ENCODE assay signal across 8 cellular contexts in genomic region chr1:236604218-236605029, GRCh38. TPM values are rescaled to one million over a fixed set of nuclear protein-coding genes. Genes with fewer than 3 reads are reported as not detected.
DNase-seq lines count a peak whose midpoint lies in the region; ATAC-seq and TF ChIP-seq lines count a peak whose summit lies in the region.

TSS of gene HEATR1 (minus strand) at chr1:236604516. CDS start at chr1:236604095, 421 bp downstream.

- H3K4me3 ChIP-seq in ascending aorta (peak within 1 kb of the TSS; percentile 73 to 79), right cardiac atrium (ENCODE audit: low read length) (peak within 1 kb of the TSS; percentile 99), uterus (peak within 1 kb of the TSS; percentile 79 to 89)

- DNase-seq in NCI-H187 treated with DMSO at 0.1 percent for 48 hours (lab: John Stamatoyannopoulos, UW) (peak; percentile 14), ascending aorta (ENCODE audit: low spot score in 2 of 2) (peak; percentile 62 to 96), right cardiac atrium (peak; percentile 95 to 97 (median 97)), pulmonary artery endothelial cell (ENCODE audit: low read depth, low spot score) (peak; percentile 88), uterus (peak; percentile 91 to 93)

- no peaks in the 10 kb centered on the region for H3K27me3 ChIP-seq in ascending aorta
- no peaks in the 10 kb centered on the region for H3K27me3 ChIP-seq in right cardiac atrium (ENCODE audit: control insufficient read depth, insufficient read depth)
- H3K27me3 ChIP-seq in uterus = no peaks in the 10 kb centered on the region

- H3K9me3 ChIP-seq in ascending aorta (no peaks in the 10 kb centered on the region), right cardiac atrium (ENCODE audit: control insufficient read depth, low read length) (no peaks in the 10 kb centered on the region), uterus (no peaks in the 10 kb centered on the region)

- intact Hi-C loops in T-helper 2 cell treated with Interferon-gamma antibody and Interleukin-4, amounts not matched to agents 100 ng/mL and 5 ng/mL, for 36 hours (cut with micrococcal nuclease) = loop anchor here (1.0 to 10.0 kb wide), 8 partner anchors 80 to 780 kb away; partner anchors contain the start of genes EDARADD and MTR
- intact Hi-C loops in ascending aorta (cut with DNase I) (loop anchor here (1.0 to 10.0 kb wide), 6 partner anchors 68 to 780 kb away; partner anchors contain the start of genes ACTN2, ERO1B and MTR), right cardiac atrium (cut with DNase I) (loop anchor here in 2 of 4 donors (10.0 kb wide), 1 partner anchor 170 kb away; no protein-coding TSS in a partner anchor), uterus (cut with DNase I; ENCODE audit: low total_unique reads) (no loop called here)

- no peak for TF ChIP-seq CTCF in ascending aorta (IDR thresholded peaks at IDR 0.05)
- TF ChIP-seq CTCF in uterus (IDR thresholded peaks at IDR 0.05) = peak in 1 of 4 experiments; percentile 8

- TF ChIP-seq POLR2A in uterus (IDR thresholded peaks at IDR 0.05) = peak; percentile 10 to 48

- H3K36me3 ChIP-seq in ascending aorta (peaks cover 0 to 7% of the 10 kb centered on the region in 2 donors), uterus (no peaks in the 10 kb centered on the region)

- ATAC-seq in GM18499 (IDR thresholded peaks at IDR 0.05; ENCODE audit: insufficient read depth, unreplicated experiment) = peak; percentile 88
- peak; percentile 98 for ATAC-seq in HG02943 (IDR thresholded peaks at IDR 0.05; ENCODE audit: low read depth, unreplicated experiment)
- peak; percentile 98 for ATAC-seq in right cardiac atrium

- H3K27ac ChIP-seq in ascending aorta = peak within 1 kb of the TSS; percentile 83
- peak within 1 kb of the TSS; percentile 92 for H3K27ac ChIP-seq in right cardiac atrium (ENCODE audit: low read length)
- H3K27ac ChIP-seq in uterus = peak within 1 kb of the TSS; percentile 82 to 83

- 1% methylated on average over 48 of the region's 48 CpGs for WGBS in right cardiac atrium

- H3K4me1 ChIP-seq in ascending aorta (peaks cover 3 to 8% of the 10 kb centered on the region in 2 donors), right cardiac atrium (ENCODE audit: control insufficient read depth, insufficient read depth, low read length) (no peaks in the 10 kb centered on the region), uterus (peaks cover 0 to 6% of the 10 kb centered on the region in 2 donors)

RNA-seq across cellular contexts. Expression of gene HEATR1, which starts in this region (rescaled TPM):
- total RNA-seq in T-helper 2 cell treated with Interferon-gamma antibody and Interleukin-4, amounts not matched to agents 100 ng/mL and 5 ng/mL, for 36 hours = 49.2 and 51.7 TPM in 2 replicates
- total RNA-seq in ascending aorta (14.2 TPM), right cardiac atrium (10 to 100 TPM; 11.2 to 12.8 (median 12.2) TPM), pulmonary artery endothelial cell (42.9 and 64.4 TPM in 2 replicates), uterus (10 to 100 TPM; 11.5 to 58.8 (median 27.1) TPM)
- polyA plus RNA-seq in right cardiac atrium = 3.2 TPM

Comparison
In these comparisons a context has a peak if more than half of its experiments do, and no peak if none do; other contexts are left out.
1. Peak in every context shown above with its lines: DNase-seq, ATAC-seq, H3K4me3 ChIP-seq and H3K27ac ChIP-seq.
2. DNase-seq: peak in every context shown above with its lines; median percentile 97 in right cardiac atrium; 92 in uterus; 88 in pulmonary artery endothelial cell; 79 in ascending aorta; 14 in NCI-H187 treated with DMSO at 0.1 percent for 48 hours.